ENCODE assay signal across 8 cellular contexts in genomic region chr10:22228943-22229755, GRCh38. TPM values are rescaled to one million over a fixed set of nuclear protein-coding genes. Genes with fewer than 3 reads are reported as not detected.
DNase-seq lines count a peak whose midpoint lies in the region; ATAC-seq, FAIRE-seq and TF ChIP-seq lines count a peak whose summit lies in the region.

No MANE protein-coding gene starts in this region.

- DNase-seq in GM12892 (ENCODE audit: insufficient read length), result peak; percentile 63
- peak; percentile 94 for DNase-seq in NCI-H146 (lab: John Stamatoyannopoulos, UW)
- DNase-seq in T-helper 2 cell, result peak; percentile 50 to 94 (median 75)
- DNase-seq in ascending aorta (ENCODE audit: low spot score in 2 of 2), result peak; percentile 41 to 92
- DNase-seq in hepatic stellate cell (ENCODE audit: low spot score), result peak; percentile 72
- DNase-seq in putamen (ENCODE audit: low spot score), result peak; percentile 93
- peak; percentile 90 to 92 for DNase-seq in uterus

- H3K4me1 ChIP-seq in ascending aorta (peaks cover 0 to 3% of the 10 kb centered on the region in 2 donors), uterus (no peaks in the 10 kb centered on the region)

- no peak for TF ChIP-seq CTCF in ascending aorta (IDR thresholded peaks at IDR 0.05)
- no peak for TF ChIP-seq CTCF in uterus (IDR thresholded peaks at IDR 0.05)

- H3K4me3 ChIP-seq in ascending aorta (peak overlapping the region; percentile 63 to 70), uterus (peak overlapping the region; percentile 51 to 71)

- peak; percentile 96 for FAIRE-seq in GM12892 (lab: Jason Lieb, UNC)

- intact Hi-C loops in ascending aorta (cut with DNase I), result loop anchor here (1.0 to 10.0 kb wide), 9 partner anchors 23 to 836 kb away; partner anchors contain the start of genes COMMD3, DNAJC1, MLLT10 and PIP4K2A
- intact Hi-C loops in uterus (cut with DNase I; ENCODE audit: low total_unique reads), result loop anchor here (5.0 kb wide), 1 partner anchor 208 kb away; no protein-coding TSS in a partner anchor

- H3K27me3 ChIP-seq in ascending aorta (no peaks in the 10 kb centered on the region), uterus (no peaks in the 10 kb centered on the region)

- peak; percentile 77 for ATAC-seq in HG02840 (IDR thresholded peaks at IDR 0.05; ENCODE audit: low FRiP score, unreplicated experiment)

- TF ChIP-seq POLR2A in GM12892 (IDR thresholded peaks at IDR 0.05; ENCODE audit: low read depth, low read length) (peak; percentile 44; the same call in 1 of the 2 replicates), uterus (IDR thresholded peaks at IDR 0.05) (peak; percentile 41 to 51)

- H3K36me3 ChIP-seq in ascending aorta, result no peaks in the 10 kb centered on the region
- H3K36me3 ChIP-seq in uterus, result no peaks in the 10 kb centered on the region

- H3K27ac ChIP-seq in ascending aorta (peak overlapping the region; percentile 80 to 85), uterus (peak overlapping the region; percentile 96 to 98)

- H3K9me3 ChIP-seq in ascending aorta, result no peaks in the 10 kb centered on the region
- no peaks in the 10 kb centered on the region for H3K9me3 ChIP-seq in uterus

RNA-seq across cellular contexts. Expression of gene EBLN1, which starts 11.3 kb away (rescaled TPM):
- polyA plus RNA-seq in GM12892 (2012; ENCODE audit: missing spikeins), result not detected
- total RNA-seq in ascending aorta, result not detected
- total RNA-seq in uterus, result under 1 TPM in 1 of 4 donors, not detected in 3; 0.21 TPM

Comparison
In these comparisons a context has a peak if more than half of its experiments do, and no peak if none do; other contexts are left out.
1. Peak in every context shown above with its lines: DNase-seq, ATAC-seq, H3K4me3 ChIP-seq and H3K27ac ChIP-seq.